In genomic region chr2:202871161-202872141, GRCh38 we compare ENCODE assay signal across 1 cellular context.
TF ChIP-seq lines count a peak whose summit lies in the region.

ICA1L (minus strand) TSS chr2:202871766; CDS start chr2:202829009, 42,757 bp downstream.

TF ChIP-seq in HepG2, 621 proteins besides CTCF, POLR2A, EP300 and RAD21 (continued from another document and continues in another):
- TF ChIP-seq RERE (CRISPR knock-in tag; IDR thresholded peaks at IDR 0.05; ENCODE audit: low read depth), result no peak
- TF ChIP-seq FOXJ3 (CRISPR knock-in tag; IDR thresholded peaks at IDR 0.05; ENCODE audit: borderline replicate concordance), result no peak
- no peak for TF ChIP-seq ZBTB37 (CRISPR knock-in tag; IDR thresholded peaks at IDR 0.05)
- 0 out of 2 replicates have a peak, but pooled peaks have one; percentile 41 for TF ChIP-seq SATB2 (CRISPR knock-in tag; IDR thresholded peaks at IDR 0.05)
- peak; percentile 77; the same call in 1 of the 2 replicates for TF ChIP-seq MTF2 (CRISPR knock-in tag; IDR thresholded peaks at IDR 0.05; ENCODE audit: borderline replicate concordance)
- no peak for TF ChIP-seq ZBTB40 (IDR thresholded peaks at IDR 0.05)
- TF ChIP-seq ZBTB40 (CRISPR knock-in tag; IDR thresholded peaks at IDR 0.05), result peak; percentile 29
- TF ChIP-seq GMEB2 (CRISPR knock-in tag; IDR thresholded peaks at IDR 0.05; ENCODE audit: low read depth), result no peak
- 0 out of 2 replicates have a peak, but pooled peaks have one; percentile 24 for TF ChIP-seq ZNF362 (CRISPR knock-in tag; IDR thresholded peaks at IDR 0.05; ENCODE audit: borderline replicate concordance)
- TF ChIP-seq CREM (IDR thresholded peaks at IDR 0.05), result no peak
- TF ChIP-seq CREM (CRISPR knock-in tag; IDR thresholded peaks at IDR 0.05), result no peak
- peak; percentile 73; the same call in 1 of the 2 replicates for TF ChIP-seq ZNF543 (CRISPR knock-in tag; IDR thresholded peaks at IDR 0.05)
- TF ChIP-seq BCL3 (CRISPR knock-in tag; IDR thresholded peaks at IDR 0.05), result 0 out of 2 replicates have a peak, but pooled peaks have one; percentile 57
- peak; percentile 64 for TF ChIP-seq MAX (IDR thresholded peaks at IDR 0.05)
- TF ChIP-seq ZNF788 (CRISPR knock-in tag; IDR thresholded peaks at IDR 0.05; ENCODE audit: borderline replicate concordance), result peak; percentile 80; the same call in 1 of the 2 replicates
- peak; percentile 88 for TF ChIP-seq ASH2L (IDR thresholded peaks at IDR 0.05; ENCODE audit: insufficient read length, low read depth, low read length)
- peak; percentile 93 for TF ChIP-seq ZFY (CRISPR knock-in tag; IDR thresholded peaks at IDR 0.05)
- TF ChIP-seq ZNF275 (CRISPR knock-in tag; IDR thresholded peaks at IDR 0.05; ENCODE audit: borderline replicate concordance), result no peak; the same call in 1 of the 2 replicates
- TF ChIP-seq HNF4G (IDR thresholded peaks at IDR 0.05; ENCODE audit: borderline replicate concordance, low read depth, low read length), result no peak
- no peak for TF ChIP-seq HNF4G (CRISPR knock-in tag; IDR thresholded peaks at IDR 0.05; ENCODE audit: borderline replicate concordance, low read depth)
- TF ChIP-seq GLMP (CRISPR knock-in tag; IDR thresholded peaks at IDR 0.05; ENCODE audit: borderline replicate concordance), result no peak
- TF ChIP-seq ZNF224 (CRISPR knock-in tag; IDR thresholded peaks at IDR 0.05), result no peak
- TF ChIP-seq ZNF225 (CRISPR knock-in tag; IDR thresholded peaks at IDR 0.05), result peak; percentile 88; the same call in 1 of the 2 replicates
- TF ChIP-seq ZNF704 (CRISPR knock-in tag; IDR thresholded peaks at IDR 0.05; ENCODE audit: borderline replicate concordance), result peak; percentile 52; the same call in 1 of the 2 replicates
- no peak for TF ChIP-seq SMC3 (IDR thresholded peaks at IDR 0.05; ENCODE audit: low read length)
- TF ChIP-seq AGO2 (optimal IDR thresholded peaks at IDR 0.05; ENCODE audit: low read depth, low read length), result peak; percentile 80
- TF ChIP-seq TCF12 (IDR thresholded peaks at IDR 0.05), result no peak
- peak; percentile 85 for TF ChIP-seq TCF12 (CRISPR knock-in tag; IDR thresholded peaks at IDR 0.05)
- no peak for TF ChIP-seq KLF11 (CRISPR knock-in tag; IDR thresholded peaks at IDR 0.05)
